In genomic region chr6:15382089-15382488, GRCh38 we compare ENCODE assay signal across 18 cellular contexts.
"Had no signal": no experiment of that assay in that cellular context is flagged by ENCODE, and none has a peak within 500 bp of the region (broad histone marks: within the 10 kb centered on the region; RNA-seq: fewer than 3 reads in every experiment).

No MANE protein-coding gene starts in this region.

- H3K36me3 ChIP-seq: adrenal gland, esophagus squamous epithelium, thoracic aorta had no signal

- H3K27ac ChIP-seq: adrenal gland, esophagus squamous epithelium, spleen, thoracic aorta had no signal

- FAIRE-seq: TTC549 had no signal

- H3K4me3 ChIP-seq: adrenal gland, esophagus squamous epithelium, mucosa of descending colon, spleen, thoracic aorta had no signal

- H3K27me3 ChIP-seq: adrenal gland, esophagus squamous epithelium, spleen had no signal

- H3K4me3 Mint-ChIP-seq: activated CD4-positive, alpha-beta T cell treated with anti-CD3 and anti-CD28 coated beads, Interleukin-2, amount 10 ng/mL, durations not matched to agents 7 days and 5 days; immature natural killer cell; memory B cell; stimulated activated memory B cell treated with anti-CD40 and anti-IgM and Interleukin-4, amounts not matched to agents 10 μg/mL and 1 μg/mL and 100 μg/mL, for 72 hours; T-helper 2 cell treated with Interferon-gamma antibody and Interleukin-4, amounts not matched to agents 5 μg/mL and 100 μg/mL, for 36 hours had no signal

- DNase-seq: activated CD4-positive, alpha-beta T cell treated with anti-CD3 and anti-CD28 coated beads, Interleukin-2, amount 10 ng/mL, durations not matched to agents 7 days and 5 days; activated naive CD4-positive, alpha-beta T cell; adrenal gland; effector memory CD4-positive, alpha-beta T cell; esophagus squamous epithelium; immature natural killer cell; left ventricle myocardium superior; mucosa of descending colon; naive thymus-derived CD8-positive, alpha-beta T cell; nucleus accumbens; posterior cingulate gyrus; spleen; stimulated activated CD4-positive, alpha-beta T cell treated with anti-CD3 and anti-CD28 coated beads, Interleukin-4, amount 100 ng/mL, for 4 hours had no signal

- H3K9me3 Mint-ChIP-seq: immature natural killer cell; memory B cell; stimulated activated memory B cell treated with anti-CD40 and anti-IgM and Interleukin-4, amounts not matched to agents 10 μg/mL and 1 μg/mL and 100 μg/mL, for 72 hours; T-helper 2 cell treated with Interferon-gamma antibody and Interleukin-4, amounts not matched to agents 5 μg/mL and 100 μg/mL, for 36 hours had no signal

- H3K27ac Mint-ChIP-seq: memory B cell; stimulated activated memory B cell treated with anti-CD40 and anti-IgM and Interleukin-4, amounts not matched to agents 10 μg/mL and 1 μg/mL and 100 μg/mL, for 72 hours; T-helper 2 cell treated with Interferon-gamma antibody and Interleukin-4, amounts not matched to agents 5 μg/mL and 100 μg/mL, for 36 hours had no signal

- ATAC-seq: left ventricle myocardium superior; mucosa of descending colon; naive thymus-derived CD8-positive, alpha-beta T cell; stimulated activated memory B cell treated with anti-CD40 and anti-IgM and Interleukin-4, amounts not matched to agents 10 μg/mL and 1 μg/mL and 100 μg/mL, for 72 hours had no signal

- H3K27me3 Mint-ChIP-seq: activated CD4-positive, alpha-beta T cell treated with anti-CD3 and anti-CD28 coated beads, Interleukin-2, amount 10 ng/mL, durations not matched to agents 7 days and 5 days; memory B cell; naive thymus-derived CD8-positive, alpha-beta T cell; stimulated activated memory B cell treated with anti-CD40 and anti-IgM and Interleukin-4, amounts not matched to agents 10 μg/mL and 1 μg/mL and 100 μg/mL, for 72 hours had no signal

- H3K9me3 ChIP-seq: adrenal gland, esophagus squamous epithelium, mucosa of descending colon, spleen, thoracic aorta had no signal
